In genomic region chr11:35864131-35864530, GRCh38 we compare ENCODE assay signal across 28 cellular contexts.
DNase-seq lines count a peak whose midpoint lies in the region; TF ChIP-seq lines count a peak whose summit lies in the region.
"Had no signal": no experiment of that assay in that cellular context is flagged by ENCODE, and none has a peak within 500 bp of the region (broad histone marks: within the 10 kb centered on the region; RNA-seq: fewer than 3 reads in every experiment).

No MANE protein-coding gene starts in this region.

- H3K4me2 ChIP-seq in osteoblast (ENCODE audit: insufficient read depth, low read length) = no peak overlapping the region
- H3K4me2 ChIP-seq: A549; BLaER1; BLaER1 treated with 17β-estradiol and CSF1 and Interleukin-3, amounts not matched to agents 10 nM and 100 nM had no signal

- peak; percentile 55 for DNase-seq in amniotic epithelial cell (ENCODE audit: low read depth)
- peak; percentile 10 for DNase-seq in osteoblast (ENCODE audit: insufficient read length, low spot score, missing footprints)
- DNase-seq in activated effector memory CD4-positive, alpha-beta T cell treated with Interleukin-2 at 50 U/mL for 16 hours = no peak
- DNase-seq in AML-193 (lab: John Stamatoyannopoulos, UW) = no peak
- DNase-seq: 8988T; ACHN; BE2C; C1 segment of cervical spinal cord; Caco-2; Calu3; CD4-positive, alpha-beta memory T cell; CD4-positive, alpha-beta T cell; CD4-positive, CD25-positive, alpha-beta regulatory T cell; CD8-positive, alpha-beta memory T cell; CD8-positive, alpha-beta T cell; COR-L47; DMS 273 treated with DMSO at 0.1 percent for 48 hours; DMS153; DMS53; DMS79; DMS79 treated with DMSO at 0.1 percent for 48 hours; DND-41; EL had no signal

- no peak overlapping the region for H3K27ac ChIP-seq in osteoblast (ENCODE audit: low read depth, low read length)
- H3K27ac ChIP-seq: 22Rv1; A549; BLaER1; BLaER1 treated with 17β-estradiol and CSF1 and Interleukin-3, amounts not matched to agents 10 nM and 100 nM; C4-2B had no signal

- H3K36me3 ChIP-seq in osteoblast (ENCODE audit: insufficient read depth, low read length) = no peaks in the 10 kb centered on the region
- H3K36me3 ChIP-seq: BE2C; BLaER1; BLaER1 treated with 17β-estradiol and CSF1 and Interleukin-3, amounts not matched to agents 10 nM and 100 nM had no signal

- no peaks in the 10 kb centered on the region for H4K20me1 ChIP-seq in osteoblast (ENCODE audit: insufficient read depth, low read length)
- H4K20me1 ChIP-seq: BLaER1; BLaER1 treated with 17β-estradiol and CSF1 and Interleukin-3, amounts not matched to agents 10 nM and 100 nM had no signal

- H3K4me1 ChIP-seq in osteoblast (ENCODE audit: insufficient read depth, low read length) = no peaks in the 10 kb centered on the region
- H3K4me1 ChIP-seq: A549, BE2C, BLaER1, Caco-2 had no signal

- H3K79me2 ChIP-seq in osteoblast (ENCODE audit: insufficient read depth, low read length) = no peaks in the 10 kb centered on the region

- H2AFZ ChIP-seq in osteoblast (ENCODE audit: low read length) = no peak overlapping the region

- H3K4me3 ChIP-seq in osteoblast (ENCODE audit: insufficient read depth, low read length) = no peak overlapping the region
- H3K4me3 ChIP-seq: A549; BLaER1; BLaER1 treated with 17β-estradiol and CSF1 and Interleukin-3, amounts not matched to agents 10 nM and 100 nM had no signal

- TF ChIP-seq CTCF in osteoblast (IDR thresholded peaks at IDR 0.05; ENCODE audit: extremely low read depth, low read depth, low read length) = no peak

- peaks cover 5% of the 10 kb centered on the region for H3K9me3 ChIP-seq in osteoblast (ENCODE audit: low read depth, low read length)
- H3K9me3 ChIP-seq: BE2C had no signal

- no peaks in the 10 kb centered on the region for H3K27me3 ChIP-seq in osteoblast (ENCODE audit: insufficient read depth, low read length)
- H3K27me3 ChIP-seq: BE2C; BLaER1; BLaER1 treated with 17β-estradiol and CSF1 and Interleukin-3, amounts not matched to agents 10 nM and 100 nM had no signal

Comparison
In these comparisons a context has a peak if more than half of its experiments do, and no peak if none do; other contexts are left out.
1. DNase-seq: peak in amniotic epithelial cell (single experiment) and osteoblast (single experiment); none in activated effector memory CD4-positive, alpha-beta T cell treated with Interleukin-2 at 50 U/mL for 16 hours (single experiment) and AML-193 (0 of 2).